1 cellular context compared by ENCODE assay signal in genomic region chr11:113581713-113582112, GRCh38.
TF ChIP-seq lines count a peak whose summit lies in the region.

No MANE protein-coding gene starts in this region.

TF ChIP-seq in HepG2, 621 proteins besides CTCF, POLR2A, EP300 and RAD21 (continued from another document):
- TF ChIP-seq HMGXB3 (CRISPR knock-in tag; IDR thresholded peaks at IDR 0.05; ENCODE audit: borderline replicate concordance): no peak
